8 cellular contexts compared by ENCODE assay signal in the genomic region with DNA sequence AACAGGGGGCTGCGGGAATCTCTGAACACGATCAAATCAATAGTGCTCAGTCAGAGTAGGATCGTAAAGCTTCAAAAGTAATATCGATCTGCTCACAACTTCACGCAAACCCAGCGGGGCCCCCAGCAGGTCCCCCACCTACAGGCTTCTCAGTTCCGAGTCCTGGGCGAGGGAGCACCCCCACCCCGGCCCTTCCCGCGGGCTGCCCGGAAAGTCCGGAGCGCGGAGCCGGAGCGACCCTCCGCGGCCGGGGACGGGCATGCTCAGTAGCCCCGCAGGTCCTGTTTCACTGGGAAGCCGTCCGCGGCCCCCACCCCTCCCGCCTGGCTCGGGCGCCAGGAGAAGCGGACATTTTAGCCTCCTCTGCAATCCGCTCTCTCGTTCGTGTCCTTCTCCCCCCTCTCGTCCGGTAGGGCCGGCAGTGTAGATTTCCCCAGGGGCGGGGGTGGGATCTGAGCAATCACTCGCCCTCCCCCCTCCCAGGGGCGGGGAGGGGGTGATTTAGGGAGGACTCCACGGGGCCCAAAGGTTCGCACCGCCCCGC. TPM values are rescaled to one million over a fixed set of nuclear protein-coding genes. Genes with fewer than 3 reads are reported as not detected.
DNase-seq lines count a peak whose midpoint lies in the region; ATAC-seq and TF ChIP-seq lines count a peak whose summit lies in the region.

No MANE protein-coding gene starts in this region.

- DNase-seq in A673 (ENCODE audit: low spot score) = peak; percentile 91
- peak; percentile 52 for DNase-seq in NCI-H526 treated with DMSO at 0.1 percent for 48 hours (lab: John Stamatoyannopoulos, UW)
- peak; percentile 80 for DNase-seq in activated CD8-positive, alpha-beta memory T cell treated with anti-CD3 and anti-CD28 coated beads for 24 hours
- DNase-seq in epidermal melanocyte (ENCODE audit: insufficient read length, low spot score) = peak; percentile 85
- DNase-seq in mesendoderm = peak; percentile 92
- peak; percentile 24 to 33 for DNase-seq in stimulated activated CD8-positive, alpha-beta memory T cell treated with anti-CD3 and anti-CD28 coated beads, Interleukin-2, amount 100 ng/mL, for 48 hours (ENCODE audit: low read depth in 2 of 2)

- H3K4me2 ChIP-seq in mesendoderm (ENCODE audit: low read length) = peak overlapping the region; percentile 79

- no peak overlapping the region for H3K23ac ChIP-seq in mesendoderm (ENCODE audit: low read length)

- H3K9me3 ChIP-seq in A673 (ENCODE audit: low read depth, low read length, poor library complexity, severe bottlenecking) = no peaks in the 10 kb centered on the region

- POLR2A ChIA-PET in A673 (lab: Charles Lee; ENCODE audit: low non-redundant PET) = interaction anchor here (0.6 kb wide), 1 partner anchor 20 kb away, joined by 7 read pairs; no protein-coding TSS in a partner anchor

- H3K79me2 ChIP-seq in mesendoderm (ENCODE audit: control insufficient read depth, insufficient read depth, low read length) = peaks cover 2% of the 10 kb centered on the region

- no peaks in the 10 kb centered on the region for H3K79me1 ChIP-seq in mesendoderm (ENCODE audit: low read length)

- no peak for TF ChIP-seq POLR2A in GM18505 (IDR thresholded peaks at IDR 0.05; ENCODE audit: borderline replicate concordance, extremely low read depth, insufficient read depth, insufficient read length)

- peak overlapping the region; percentile 92 for H3K56ac ChIP-seq in mesendoderm (ENCODE audit: low read length)

- H3K27me3 ChIP-seq in A673 (replicated peaks; ENCODE audit: insufficient read depth, low read depth, low read length, poor library complexity) (no peaks in the 10 kb centered on the region), mesendoderm (ENCODE audit: insufficient read depth, low read length, poor library complexity) (no peaks in the 10 kb centered on the region)

- CTCF ChIA-PET in A673 (lab: Charles Lee) = interaction anchor here (1.3 kb wide), 1 partner anchor 305 kb away, joined by 4 read pairs; no protein-coding TSS in a partner anchor

- peaks cover 15% of the 10 kb centered on the region for H3K4me1 ChIP-seq in A673 (ENCODE audit: insufficient read depth, low read length, poor library complexity, severe bottlenecking)
- peaks cover 10% of the 10 kb centered on the region for H3K4me1 ChIP-seq in mesendoderm (ENCODE audit: control insufficient read depth, low read depth, low read length)

- BruUV-seq in A673 (replicated peaks; lab: Mats Ljungman, UMichigan) = no TSS peak

- H3K9ac ChIP-seq in mesendoderm (ENCODE audit: low read length) = peak overlapping the region; percentile 76

- H3K36me3 ChIP-seq in A673 (ENCODE audit: insufficient read depth, low read length, poor library complexity, severe bottlenecking) = no peaks in the 10 kb centered on the region
- H3K36me3 ChIP-seq in mesendoderm (ENCODE audit: control insufficient read depth, insufficient read depth, low read length) = no peaks in the 10 kb centered on the region

- peak; percentile 22 for ATAC-seq in GM18505 (IDR thresholded peaks at IDR 0.05; ENCODE audit: unreplicated experiment)
- peak; percentile 16 for ATAC-seq in HG03520 (IDR thresholded peaks at IDR 0.05; ENCODE audit: unreplicated experiment)

- whole genome bisulfite sequencing in mesendoderm (ENCODE audit: extremely low coverage, insufficient coverage, low lambda C conversion rate) = no CpG with 5 or more reads among the region's 42 CpGs

- H3K4me3 ChIP-seq in A673 (ENCODE audit: low read depth, low read length, poor library complexity, severe bottlenecking) (peak overlapping the region; percentile 64), mesendoderm (ENCODE audit: low read length) (peak overlapping the region; percentile 46)

- H2BK15ac ChIP-seq in mesendoderm (replicated peaks; ENCODE audit: low read depth) = peak overlapping the region; percentile 94

- intact Hi-C loops in A673 (cut with micrococcal nuclease; ENCODE audit: unreplicated experiment) = loop anchor here (5.0 kb wide), 1 partner anchor 117 kb away; no protein-coding TSS in a partner anchor

- H4K8ac ChIP-seq in mesendoderm (ENCODE audit: low read depth, low read length) = no peak overlapping the region

- no peak overlapping the region for H2AK5ac ChIP-seq in mesendoderm (ENCODE audit: low read length)

- H3K27ac ChIP-seq in A673 (ENCODE audit: low read depth, low read length, poor library complexity, severe bottlenecking) (peak overlapping the region; percentile 95), mesendoderm (ENCODE audit: low read depth, low read length) (peak overlapping the region; percentile 97)

- H3K4ac ChIP-seq in mesendoderm (ENCODE audit: low read depth, low read length) = peak overlapping the region; percentile 95

- TF ChIP-seq CTCF in A673 (conservative IDR thresholded peaks at IDR 0.05; ENCODE audit: low read depth, low read length) = no peak

- H2BK120ac ChIP-seq in mesendoderm (ENCODE audit: low read depth, low read length) = peak overlapping the region; percentile 66

- H4K5ac ChIP-seq in mesendoderm (ENCODE audit: low read length) = no peak overlapping the region

- H2BK5ac ChIP-seq in mesendoderm (ENCODE audit: low read length) = peak overlapping the region; percentile 90

- H3K18ac ChIP-seq in mesendoderm (ENCODE audit: low read length) = peak overlapping the region; percentile 84

RNA-seq across cellular contexts. Expression of a gene that starts 3.3 kb away (rescaled TPM):
- 79.4 and 81.0 TPM in 2 replicates for total RNA-seq in A673 (2021)
- 14.8 TPM for polyA plus RNA-seq in mesendoderm (2013, experiment 1 of 2)
- 14.5 TPM for polyA plus RNA-seq in mesendoderm (2013, experiment 2 of 2)

Comparison
In these comparisons a context has a peak if more than half of its experiments do, and no peak if none do; other contexts are left out.
1. Peak in every context shown above with its lines: DNase-seq, ATAC-seq, H3K4me3 ChIP-seq and H3K27ac ChIP-seq.
2. DNase-seq: peak in every context shown above with its lines; median percentile 92 in mesendoderm; 91 in A673; 85 in epidermal melanocyte; 80 in activated CD8-positive, alpha-beta memory T cell treated with anti-CD3 and anti-CD28 coated beads for 24 hours; 52 in NCI-H526 treated with DMSO at 0.1 percent for 48 hours; 28 in stimulated activated CD8-positive, alpha-beta memory T cell treated with anti-CD3 and anti-CD28 coated beads, Interleukin-2, amount 100 ng/mL, for 48 hours.